20 cellular contexts compared by ENCODE assay signal in genomic region chr3:69967156-69967555, GRCh38. TPM values are rescaled to one million over a fixed set of nuclear protein-coding genes. Genes with fewer than 3 reads are reported as not detected.
DNase-seq lines count a peak whose midpoint lies in the region; ATAC-seq, FAIRE-seq and TF ChIP-seq lines count a peak whose summit lies in the region.
"Had no signal": no experiment of that assay in that cellular context is flagged by ENCODE, and none has a peak within 500 bp of the region (broad histone marks: within the 10 kb centered on the region; RNA-seq: fewer than 3 reads in every experiment).

No MANE protein-coding gene starts in this region.

- H3K4me1 Mint-ChIP-seq in osteocyte (ENCODE audit: unreplicated experiment): no peaks in the 10 kb centered on the region
- H3K4me1 Mint-ChIP-seq: CD8-positive, alpha-beta memory T cell had no signal

- H3K4me3 Mint-ChIP-seq in osteocyte (ENCODE audit: unreplicated experiment): no peak overlapping the region
- H3K4me3 Mint-ChIP-seq: CD8-positive, alpha-beta memory T cell had no signal

- no peaks in the 10 kb centered on the region for H3K9me3 Mint-ChIP-seq in osteocyte (ENCODE audit: unreplicated experiment)
- H3K9me3 Mint-ChIP-seq: CD8-positive, alpha-beta memory T cell had no signal

- no peak for FAIRE-seq in pancreas (lab: Jason Lieb, UNC)
- FAIRE-seq: GM12878, GM18507, H54 had no signal

- 82 to 96% methylated on average over 6 of the region's 6 CpGs for WGBS in pancreas, 2 donors

- H3K27me3 Mint-ChIP-seq in osteocyte (ENCODE audit: unreplicated experiment): no peaks in the 10 kb centered on the region
- H3K27me3 Mint-ChIP-seq: CD8-positive, alpha-beta memory T cell had no signal

- H3K27me3 ChIP-seq in pancreas: no peaks in the 10 kb centered on the region
- H3K27me3 ChIP-seq: BLaER1 had no signal

- peaks cover 4% of the 10 kb centered on the region for H3K36me3 Mint-ChIP-seq in osteocyte (ENCODE audit: unreplicated experiment)
- H3K36me3 Mint-ChIP-seq: CD8-positive, alpha-beta memory T cell had no signal

- intact Hi-C loops in pancreas (cut with DNase I): no loop called here

- TF ChIP-seq CTCF in osteocyte (IDR thresholded peaks at IDR 0.05): no peak
- no peak for TF ChIP-seq CTCF in pancreas (IDR thresholded peaks at IDR 0.05)

- H3K4me1 ChIP-seq in pancreas: no peaks in the 10 kb centered on the region
- H3K4me1 ChIP-seq: BLaER1 had no signal

- peaks cover 0 to 9% (median 0%) of the 10 kb centered on the region in 3 donors for H3K36me3 ChIP-seq in pancreas
- H3K36me3 ChIP-seq: BLaER1 had no signal

- H3K9me3 ChIP-seq in pancreas: no peaks in the 10 kb centered on the region
- H3K9me3 ChIP-seq: BLaER1 had no signal

- DNase-seq in Ammon's horn (ENCODE audit: low spot score) (peak; percentile 32), medulla oblongata (ENCODE audit: extremely low spot score) (peak; percentile 57), substantia nigra (lab: John Stamatoyannopoulos, UW) (no peak), osteocyte (ENCODE audit: extremely low spot score, unreplicated experiment) (no peak), NCI-H82 (lab: John Stamatoyannopoulos, UW) (no peak), pancreas (no peak), NCI-H1092 treated with DMSO at 0.1 percent for 48 hours (lab: John Stamatoyannopoulos, UW) (no peak)
- DNase-seq: CD8-positive, alpha-beta memory T cell; DMS 273 treated with DMSO at 0.1 percent for 48 hours; GM23248 had no signal

- H3K27ac ChIP-seq in cingulate gyrus (ENCODE audit: low read depth, low read length): peak overlapping the region; percentile 90
- H3K27ac ChIP-seq in substantia nigra (ENCODE audit: low read depth, low read length, poor library complexity, severe bottlenecking): peak overlapping the region; percentile 82
- no peak overlapping the region for H3K27ac ChIP-seq in pancreas
- H3K27ac ChIP-seq: 22Rv1, BLaER1, GM23248 had no signal

- no peak overlapping the region for H3K4me3 ChIP-seq in pancreas
- H3K4me3 ChIP-seq: BLaER1, GM12878, GM23248 had no signal

- H3K27ac Mint-ChIP-seq in osteocyte (ENCODE audit: unreplicated experiment): no peak overlapping the region
- H3K27ac Mint-ChIP-seq: CD8-positive, alpha-beta memory T cell had no signal

- ATAC-seq in pancreas: no peak
- ATAC-seq: GM12878, HCT116 had no signal

RNA-seq across cellular contexts. Expression of gene SAMMSON, which starts 32.4 kb away (rescaled TPM):
- not detected in 2 replicates for total RNA-seq in osteocyte
- total RNA-seq in pancreas: under 1 TPM in 1 of 6 donors, not detected in 5; 0.14 TPM
- not detected for polyA plus RNA-seq in pancreas
- total RNA-seq: A673; CD8-positive, alpha-beta memory T cell; Daoy; G401; GM12878; GM23248 had no signal
- polyA plus RNA-seq: CD8-positive, alpha-beta memory T cell; GM12878; GM23248 had no signal

Comparison
In these comparisons a context has a peak if more than half of its experiments do, and no peak if none do; other contexts are left out.
1. DNase-seq: peak in Ammon's horn (single experiment) and medulla oblongata (single experiment); none in substantia nigra (0 of 49), osteocyte (single experiment), NCI-H82 (single experiment), pancreas (0 of 6) and NCI-H1092 treated with DMSO at 0.1 percent for 48 hours (single experiment).
2. H3K27ac ChIP-seq: peak in cingulate gyrus (single experiment) and substantia nigra (single experiment); none in pancreas (0 of 4).